Comparison of ENCODE assay signal across 8 cellular contexts in genomic region chr15:92714071-92714456, GRCh38. TPM values are rescaled to one million over a fixed set of nuclear protein-coding genes. Genes with fewer than 3 reads are reported as not detected.
DNase-seq lines count a peak whose midpoint lies in the region; ATAC-seq and TF ChIP-seq lines count a peak whose summit lies in the region.

No MANE protein-coding gene starts in this region.

- in situ Hi-C loops in GM13976 (cut with MboI; ENCODE audit: low sequenced_read_pairs, unreplicated experiment), result loop anchor here (10.0 to 25.0 kb wide), 3 partner anchors 99 to 627 kb away; partner anchors contain the start of gene ST8SIA2

- 3 to 4% (median 3%) methylated on average over 16 of the region's 16 CpGs for WGBS in heart left ventricle, 4 donors

- no peaks in the 10 kb centered on the region for H3K36me3 ChIP-seq in ACC112 (ENCODE audit: insufficient read depth, low read length)
- no peaks in the 10 kb centered on the region for H3K36me3 ChIP-seq in heart left ventricle
- no peaks in the 10 kb centered on the region for H3K36me3 ChIP-seq in Karpas-422 (ENCODE audit: insufficient read depth, low read length)

- TF ChIP-seq CTCF in GM13976 (IDR thresholded peaks at IDR 0.05; ENCODE audit: borderline replicate concordance, control extremely low read depth, extremely low read depth, insufficient read depth, missing control alignments) (no peak), heart left ventricle (IDR thresholded peaks at IDR 0.05) (no peak), osteocyte (IDR thresholded peaks at IDR 0.05) (no peak)

- no peaks in the 10 kb centered on the region for H3K79me2 ChIP-seq in ACC112 (ENCODE audit: control insufficient read depth, insufficient read depth, low read length, unreplicated experiment)
- no peaks in the 10 kb centered on the region for H3K79me2 ChIP-seq in Karpas-422 (ENCODE audit: low read length)

- H3K9me2 ChIP-seq in Karpas-422 (replicated peaks; ENCODE audit: insufficient read depth, low read length), result no peaks in the 10 kb centered on the region

- H3K4me1 Mint-ChIP-seq in activated naive CD8-positive, alpha-beta T cell treated with anti-CD3 and anti-CD28 coated beads, Interleukin-2, amount 10 ng/mL, durations not matched to agents 7 days and 5 days, result peaks cover 7% of the 10 kb centered on the region
- peaks cover 9% of the 10 kb centered on the region for H3K4me1 Mint-ChIP-seq in osteocyte (ENCODE audit: unreplicated experiment)

- H3K4me3 ChIP-seq in ACC112 (ENCODE audit: low read depth, low read length) (peak overlapping the region; percentile 80), heart left ventricle (peak overlapping the region; percentile 33 to 74 (median 62)), Karpas-422 (ENCODE audit: low read length) (no peak overlapping the region)

- no peak overlapping the region for H3K9ac ChIP-seq in Karpas-422 (ENCODE audit: low read length)

- peaks cover 21% of the 10 kb centered on the region for H3K27me3 Mint-ChIP-seq in activated naive CD8-positive, alpha-beta T cell treated with anti-CD3 and anti-CD28 coated beads, Interleukin-2, amount 10 ng/mL, durations not matched to agents 7 days and 5 days
- H3K27me3 Mint-ChIP-seq in osteocyte (ENCODE audit: unreplicated experiment), result peaks cover 21% of the 10 kb centered on the region

- H4K20me1 ChIP-seq in Karpas-422 (ENCODE audit: insufficient read depth, low read depth, low read length), result no peaks in the 10 kb centered on the region

- H3K4me3 Mint-ChIP-seq in activated naive CD8-positive, alpha-beta T cell treated with anti-CD3 and anti-CD28 coated beads, Interleukin-2, amount 10 ng/mL, durations not matched to agents 7 days and 5 days, result peak overlapping the region; percentile 74
- peak overlapping the region; percentile 84 for H3K4me3 Mint-ChIP-seq in osteocyte (ENCODE audit: unreplicated experiment)

- H3K9me3 ChIP-seq in heart left ventricle, result peaks cover 0 to 8% (median 0%) of the 10 kb centered on the region in 12 donors
- no peaks in the 10 kb centered on the region for H3K9me3 ChIP-seq in Karpas-422 (ENCODE audit: low read length)

- H3K9me3 Mint-ChIP-seq in activated naive CD8-positive, alpha-beta T cell treated with anti-CD3 and anti-CD28 coated beads, Interleukin-2, amount 10 ng/mL, durations not matched to agents 7 days and 5 days, result no peaks in the 10 kb centered on the region
- H3K9me3 Mint-ChIP-seq in osteocyte (ENCODE audit: unreplicated experiment), result no peaks in the 10 kb centered on the region

- H3K4me1 ChIP-seq in ACC112 (ENCODE audit: control insufficient read depth, insufficient read depth, low read length, unreplicated experiment) (no peaks in the 10 kb centered on the region), heart left ventricle (peaks cover 0 to 9% (median 4%) of the 10 kb centered on the region in 12 donors), Karpas-422 (ENCODE audit: low read length) (no peaks in the 10 kb centered on the region)

- no peaks in the 10 kb centered on the region for H3K36me3 Mint-ChIP-seq in activated naive CD8-positive, alpha-beta T cell treated with anti-CD3 and anti-CD28 coated beads, Interleukin-2, amount 10 ng/mL, durations not matched to agents 7 days and 5 days
- H3K36me3 Mint-ChIP-seq in osteocyte (ENCODE audit: unreplicated experiment), result no peaks in the 10 kb centered on the region

- DNase-seq in GM13976 (ENCODE audit: low spot score) (peak; percentile 36), heart left ventricle (peak in 2 of 5 donors; percentile 23 to 35), osteocyte (ENCODE audit: extremely low spot score, unreplicated experiment) (no peak), Karpas-422 (no peak), MV-4-11 (lab: John Stamatoyannopoulos, UW) (no peak)
- DNase-seq in activated naive CD8-positive, alpha-beta T cell treated with anti-CD3 and anti-CD28 coated beads, Interleukin-2, amount 10 ng/mL, durations not matched to agents 7 days and 5 days, result no peak

- peak; percentile 21 for ATAC-seq in HG03442 (IDR thresholded peaks at IDR 0.05; ENCODE audit: unreplicated experiment)
- ATAC-seq in activated naive CD8-positive, alpha-beta T cell treated with anti-CD3 and anti-CD28 coated beads, Interleukin-2, amount 10 ng/mL, durations not matched to agents 7 days and 5 days (ENCODE audit: low read depth), result no peak
- ATAC-seq in heart left ventricle, result peak; percentile 44 to 56 (median 54)

- H3K27me3 ChIP-seq in ACC112 (ENCODE audit: insufficient read depth, low read length), result peaks cover 3% of the 10 kb centered on the region; the same call in 1 of the 2 replicates
- peaks cover 0 to 5% (median 0%) of the 10 kb centered on the region in 9 donors for H3K27me3 ChIP-seq in heart left ventricle
- no peaks in the 10 kb centered on the region for H3K27me3 ChIP-seq in Karpas-422 (ENCODE audit: low read length)

- intact Hi-C loops in heart left ventricle (cut with DNase I), result loop anchor here in 8 of 10 donors (1.0 to 10.0 kb wide), 6 partner anchors 191 to 1409 kb away; partner anchors contain the start of gene ST8SIA2 (in 1 of the 8)

- POLR2A ChIA-PET in activated naive CD8-positive, alpha-beta T cell treated with anti-CD3 and anti-CD28 coated beads, Interleukin-2, amount 10 ng/mL, durations not matched to agents 7 days and 5 days (lab: Charles Lee), result interaction anchor here (1.0 kb wide), 1 partner anchor 192 kb away, joined by 4 read pairs; no protein-coding TSS in a partner anchor

- H3K4me2 ChIP-seq in Karpas-422 (ENCODE audit: low read depth, low read length, poor library complexity, severe bottlenecking), result no peak overlapping the region

- TF ChIP-seq POLR2A in heart left ventricle (IDR thresholded peaks at IDR 0.05), result no peak

- H3K27ac Mint-ChIP-seq in activated naive CD8-positive, alpha-beta T cell treated with anti-CD3 and anti-CD28 coated beads, Interleukin-2, amount 10 ng/mL, durations not matched to agents 7 days and 5 days, result no peak overlapping the region
- H3K27ac Mint-ChIP-seq in osteocyte (ENCODE audit: unreplicated experiment), result peak overlapping the region; percentile 86

- H2AFZ ChIP-seq in ACC112 (ENCODE audit: low read length, unreplicated experiment) (peak overlapping the region; percentile 95), Karpas-422 (ENCODE audit: low read length) (no peak overlapping the region)

- H3K27ac ChIP-seq in ACC112 (ENCODE audit: low read depth, low read length) (no peak overlapping the region), heart left ventricle (peak overlapping the region; percentile 17 to 86 (median 59)), Karpas-422 (ENCODE audit: low read length) (no peak overlapping the region)

RNA-seq across cellular contexts. Expression of gene FAM174B, which starts 58.5 kb away (rescaled TPM):
- 1 to 10 TPM; 1.4 to 1.9 TPM for total RNA-seq in activated naive CD8-positive, alpha-beta T cell treated with anti-CD3 and anti-CD28 coated beads, Interleukin-2, amount 10 ng/mL, durations not matched to agents 7 days and 5 days
- 10 to 100 TPM in 8 of 9 donors, 1 to 10 TPM in 1; 9.6 to 22.2 (median 12.3) TPM for total RNA-seq in heart left ventricle
- polyA plus RNA-seq in heart left ventricle, result 1 to 10 TPM; 6.8 to 8.3 TPM
- 8.2 and 11.0 TPM in 2 replicates for total RNA-seq in osteocyte
- 0.04 TPM in 1 of 2 replicates, not detected in the other for total RNA-seq in Karpas-422 (2014; rRNA removed; shearing (Covaris generic); ENCODE audit: low replicate concordance)

Comparison
In these comparisons a context has a peak if more than half of its experiments do, and no peak if none do; other contexts are left out.
1. H3K27ac ChIP-seq: peak in heart left ventricle (12 of 12); none in ACC112 (single experiment) and Karpas-422 (single experiment).